Comparison of ENCODE assay signal across 35 cellular contexts in genomic region chr3:10464068-10464434, GRCh38. TPM values are rescaled to one million over a fixed set of nuclear protein-coding genes. Genes with fewer than 3 reads are reported as not detected.
A peak's percentile ranks its signal among the peaks of the same experiment; 100 is the strongest.
DNase-seq lines count a peak whose midpoint lies in the region; ATAC-seq and TF ChIP-seq lines count a peak whose summit lies in the region.
"Had no signal": no experiment of that assay in that cellular context is flagged by ENCODE, and none has a peak within 500 bp of the region (broad histone marks: within the 10 kb centered on the region; RNA-seq: fewer than 3 reads in every experiment).

No MANE protein-coding gene starts in this region.

- H3K4me3 Mint-ChIP-seq in activated CD8-positive, alpha-beta T cell treated with anti-CD3 and anti-CD28 coated beads for 36 hours: no peak overlapping the region
- H3K4me3 Mint-ChIP-seq: activated naive CD4-positive, alpha-beta T cell treated with anti-CD3 and anti-CD28 coated beads, Interleukin-2, amount 50 U/mL, for 24 hours; effector memory CD8-positive, alpha-beta T cell; GM23338; IgD-negative memory B cell had no signal

- H3K27me3 Mint-ChIP-seq in activated CD8-positive, alpha-beta T cell treated with anti-CD3 and anti-CD28 coated beads for 36 hours: peaks cover 6% of the 10 kb centered on the region
- H3K27me3 Mint-ChIP-seq: activated naive CD4-positive, alpha-beta T cell treated with anti-CD3 and anti-CD28 coated beads, Interleukin-2, amount 50 U/mL, for 24 hours had no signal

- no peak overlapping the region for H3K27ac Mint-ChIP-seq in activated CD8-positive, alpha-beta T cell treated with anti-CD3 and anti-CD28 coated beads for 36 hours
- H3K27ac Mint-ChIP-seq: activated naive CD4-positive, alpha-beta T cell treated with anti-CD3 and anti-CD28 coated beads, Interleukin-2, amount 50 U/mL, for 24 hours; effector memory CD8-positive, alpha-beta T cell; GM23338; IgD-negative memory B cell; progenitor cell of endocrine pancreas had no signal

- POLR2A ChIA-PET in activated CD8-positive, alpha-beta T cell treated with anti-CD3 and anti-CD28 coated beads for 36 hours (lab: Charles Lee): interaction anchor here (1.1 kb wide), 1 partner anchor 12 kb away, joined by 3 read pairs; no protein-coding TSS in a partner anchor

- H3K9me3 Mint-ChIP-seq in activated CD8-positive, alpha-beta T cell treated with anti-CD3 and anti-CD28 coated beads for 36 hours: no peaks in the 10 kb centered on the region
- H3K9me3 Mint-ChIP-seq: activated naive CD4-positive, alpha-beta T cell treated with anti-CD3 and anti-CD28 coated beads, Interleukin-2, amount 50 U/mL, for 24 hours; effector memory CD8-positive, alpha-beta T cell; GM23338; IgD-negative memory B cell had no signal

- H3K36me3 ChIP-seq in skeletal muscle tissue (ENCODE audit: control insufficient read depth in 3 of 3, insufficient read depth in 3 of 3, low read length in 3 of 3): no peaks in the 10 kb centered on the region
- H3K36me3 ChIP-seq: breast epithelium, stomach, thyroid gland, uterus had no signal

- intact Hi-C loops in activated CD8-positive, alpha-beta T cell treated with anti-CD3 and anti-CD28 coated beads for 36 hours (cut with micrococcal nuclease): no loop called here

- peak overlapping the region in 2 of 3 donors; percentile 54 to 58 for H3K9ac ChIP-seq in skeletal muscle tissue (ENCODE audit: low read depth in 1 of 3, low read length in 3 of 3)

- H3K4me1 ChIP-seq in skeletal muscle tissue (ENCODE audit: control insufficient read depth in 3 of 3, insufficient read depth in 3 of 3, low read length in 3 of 3): peaks cover 36 to 75% (median 67%) of the 10 kb centered on the region in 3 donors
- H3K4me1 ChIP-seq: breast epithelium, stomach, thyroid gland, uterus had no signal

- H3K27ac ChIP-seq in cingulate gyrus (ENCODE audit: low read depth, low read length) (peak overlapping the region; percentile 29), skeletal muscle tissue (ENCODE audit: low read depth, low read length) (peak overlapping the region; percentile 90)
- H3K27ac ChIP-seq: breast epithelium, coronary artery, PC-9, stomach, thyroid gland, uterus had no signal

- no peak for TF ChIP-seq CTCF in activated CD8-positive, alpha-beta T cell treated with anti-CD3 and anti-CD28 coated beads for 36 hours (IDR thresholded peaks at IDR 0.05)

- DNase-seq in NCI-H2107 treated with DMSO at 0.1 percent for 48 hours (lab: John Stamatoyannopoulos, UW; ENCODE audit: unreplicated experiment) (peak; percentile 1), NCI-H2107 (lab: John Stamatoyannopoulos, UW) (no peak), NCI-H69 (lab: John Stamatoyannopoulos, UW) (peak; percentile 4), cortex of kidney (lab: John Stamatoyannopoulos, UW) (no peak)
- DNase-seq in activated CD8-positive, alpha-beta T cell treated with anti-CD3 and anti-CD28 coated beads for 36 hours: no peak
- DNase-seq: 8988T; activated CD4-positive, CD25-positive, alpha-beta regulatory T cell treated with anti-CD3 and anti-CD28 coated beads, Interleukin-2, amount 50 U/mL, for 72 hours; amniotic stem cell; effector memory CD8-positive, alpha-beta T cell; islet precursor cell; left ventricle myocardium superior; NCI-H1048; NCI-H2029 treated with DMSO at 0.1 percent for 48 hours; NCI-H446 treated with DMSO at 0.1 percent for 48 hours; PC-9; Right ventricle myocardium superior; stimulated activated CD4-positive, alpha-beta T cell treated with anti-CD3 and anti-CD28 coated beads, Interleukin-12 subunit alpha, Interleukin-12 subunit beta, amount 100 ng/mL, for 4 hours; stimulated activated CD4-positive, alpha-beta T cell treated with anti-CD3 and anti-CD28 coated beads, Interleukin-2, amount 100 ng/mL, for 48 hours; stomach; thyroid gland; uterus had no signal

- H3K36me3 Mint-ChIP-seq in activated CD8-positive, alpha-beta T cell treated with anti-CD3 and anti-CD28 coated beads for 36 hours (ENCODE audit: low read depth): no peaks in the 10 kb centered on the region
- H3K36me3 Mint-ChIP-seq: activated naive CD4-positive, alpha-beta T cell treated with anti-CD3 and anti-CD28 coated beads, Interleukin-2, amount 50 U/mL, for 24 hours had no signal

- CTCF ChIA-PET in activated CD8-positive, alpha-beta T cell treated with anti-CD3 and anti-CD28 coated beads for 36 hours (lab: Charles Lee): no interaction called here

- H3K27me3 ChIP-seq in skeletal muscle tissue (ENCODE audit: control insufficient read depth in 3 of 3, insufficient read depth in 3 of 3, low read length in 3 of 3): peaks cover 0 to 6% (median 0%) of the 10 kb centered on the region in 3 donors
- H3K27me3 ChIP-seq: thyroid gland, uterus had no signal

- H3K4me1 Mint-ChIP-seq in activated CD8-positive, alpha-beta T cell treated with anti-CD3 and anti-CD28 coated beads for 36 hours (ENCODE audit: low read depth): no peaks in the 10 kb centered on the region
- H3K4me1 Mint-ChIP-seq: activated naive CD4-positive, alpha-beta T cell treated with anti-CD3 and anti-CD28 coated beads, Interleukin-2, amount 50 U/mL, for 24 hours had no signal

- no peak for ATAC-seq in activated CD8-positive, alpha-beta T cell treated with anti-CD3 and anti-CD28 coated beads for 36 hours
- no peak for ATAC-seq in HG02938 (IDR thresholded peaks at IDR 0.05; ENCODE audit: unreplicated experiment)
- ATAC-seq: effector memory CD8-positive, alpha-beta T cell; GM23338; left ventricle myocardium superior; sciatic nerve; SK-N-SH treated with all-trans-retinoic acid at 6 μM for 48 hours had no signal

- H3K4me3 ChIP-seq in skeletal muscle tissue (ENCODE audit: low read length in 3 of 3): peak overlapping the region in 2 of 3 donors; percentile 11 to 45
- H3K4me3 ChIP-seq: breast epithelium, coronary artery, GM23338, PC-9, stomach, thyroid gland, uterus had no signal

- H3K9me3 ChIP-seq in skeletal muscle tissue (ENCODE audit: control insufficient read depth in 3 of 3, low read length in 3 of 3): no peaks in the 10 kb centered on the region
- H3K9me3 ChIP-seq: breast epithelium, stomach, thyroid gland, uterus had no signal

RNA-seq across cellular contexts. Expression of gene ATP2B2, which starts 41.3 kb away (rescaled TPM):
- 3.7 TPM for total RNA-seq in skeletal muscle tissue
- total RNA-seq in activated CD8-positive, alpha-beta T cell treated with anti-CD3 and anti-CD28 coated beads for 36 hours: not detected
- total RNA-seq: Daoy; epithelial cell of proximal tubule; left ventricle myocardium superior; PC-9; Right ventricle myocardium superior; T-helper 2 cell treated with Interferon-gamma antibody and Interleukin-4, amounts not matched to agents 100 ng/mL and 5 ng/mL, for 36 hours had no signal

Comparison
In these comparisons a context has a peak if more than half of its experiments do, and no peak if none do; other contexts are left out.
1. DNase-seq: peak in NCI-H2107 treated with DMSO at 0.1 percent for 48 hours (single experiment) and NCI-H69 (single experiment); none in NCI-H2107 (single experiment), cortex of kidney (single experiment) and activated CD8-positive, alpha-beta T cell treated with anti-CD3 and anti-CD28 coated beads for 36 hours (single experiment).